ENCODE assay signal across 1 cellular context in the genomic region with DNA sequence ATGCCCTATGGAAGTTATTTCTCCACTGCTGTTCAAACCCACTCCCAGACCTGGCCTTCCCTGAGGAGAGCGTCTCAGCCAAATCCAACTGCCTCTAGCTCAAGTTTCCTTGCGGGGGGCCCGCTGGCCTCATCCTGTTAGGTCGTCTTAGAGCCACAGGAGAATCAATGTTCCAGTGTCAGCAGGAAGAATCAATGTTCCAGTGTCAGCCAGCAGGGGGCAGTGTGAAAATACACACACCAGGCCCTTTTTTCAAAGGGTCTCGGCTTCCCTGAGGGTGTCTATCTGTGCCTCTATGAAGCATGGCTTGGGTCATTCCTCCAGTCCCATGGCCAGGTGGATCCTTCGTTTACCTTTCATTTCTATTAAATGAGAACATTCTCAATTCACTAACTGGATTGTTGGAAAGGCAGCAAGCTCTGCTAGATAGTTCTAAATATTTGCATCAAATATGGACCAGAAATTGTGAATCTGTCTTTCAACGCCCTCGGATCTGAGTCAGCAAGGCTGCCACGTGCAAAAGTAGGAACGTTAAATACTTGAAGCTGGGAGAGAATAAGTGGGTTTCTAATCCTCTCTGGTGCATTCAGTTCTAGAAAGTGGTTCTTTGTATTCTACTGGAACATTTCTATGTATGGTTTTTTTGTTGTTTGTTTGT.
TF ChIP-seq lines count a peak whose summit lies in the region.

No MANE protein-coding gene starts in this region.

TF ChIP-seq in H1, 55 proteins besides CTCF, POLR2A, EP300 and RAD21:
- TF ChIP-seq EGR1 (IDR thresholded peaks at IDR 0.05; ENCODE audit: borderline replicate concordance, low read depth, low read length) (no peak), SUZ12 (IDR thresholded peaks at IDR 0.05; ENCODE audit: low read length) (no peak), TAF7 (optimal IDR thresholded peaks at IDR 0.05; ENCODE audit: borderline replicate concordance, low read depth, low read length) (no peak), FOSL1 (IDR thresholded peaks at IDR 0.05; ENCODE audit: insufficient read depth, low read depth, low read length) (no peak), CEBPB (IDR thresholded peaks at IDR 0.05; ENCODE audit: low read depth, low read length) (no peak), RBBP5 (IDR thresholded peaks at IDR 0.05; ENCODE audit: borderline replicate concordance, low read depth, low read length) (no peak), HDAC2 (IDR thresholded peaks at IDR 0.05; ENCODE audit: borderline replicate concordance in 1 of 2, low read depth in 2 of 2, low read length in 2 of 2) (no peak), SP4 (IDR thresholded peaks at IDR 0.05; ENCODE audit: low read length) (no peak)
- TF ChIP-seq, protein P1, sequence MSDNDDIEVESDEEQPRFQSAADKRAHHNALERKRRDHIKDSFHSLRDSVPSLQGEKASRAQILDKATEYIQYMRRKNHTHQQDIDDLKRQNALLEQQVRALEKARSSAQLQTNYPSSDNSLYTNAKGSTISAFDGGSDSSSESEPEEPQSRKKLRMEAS (IDR thresholded peaks at IDR 0.05): no peak
- TF ChIP-seq, protein P2, sequence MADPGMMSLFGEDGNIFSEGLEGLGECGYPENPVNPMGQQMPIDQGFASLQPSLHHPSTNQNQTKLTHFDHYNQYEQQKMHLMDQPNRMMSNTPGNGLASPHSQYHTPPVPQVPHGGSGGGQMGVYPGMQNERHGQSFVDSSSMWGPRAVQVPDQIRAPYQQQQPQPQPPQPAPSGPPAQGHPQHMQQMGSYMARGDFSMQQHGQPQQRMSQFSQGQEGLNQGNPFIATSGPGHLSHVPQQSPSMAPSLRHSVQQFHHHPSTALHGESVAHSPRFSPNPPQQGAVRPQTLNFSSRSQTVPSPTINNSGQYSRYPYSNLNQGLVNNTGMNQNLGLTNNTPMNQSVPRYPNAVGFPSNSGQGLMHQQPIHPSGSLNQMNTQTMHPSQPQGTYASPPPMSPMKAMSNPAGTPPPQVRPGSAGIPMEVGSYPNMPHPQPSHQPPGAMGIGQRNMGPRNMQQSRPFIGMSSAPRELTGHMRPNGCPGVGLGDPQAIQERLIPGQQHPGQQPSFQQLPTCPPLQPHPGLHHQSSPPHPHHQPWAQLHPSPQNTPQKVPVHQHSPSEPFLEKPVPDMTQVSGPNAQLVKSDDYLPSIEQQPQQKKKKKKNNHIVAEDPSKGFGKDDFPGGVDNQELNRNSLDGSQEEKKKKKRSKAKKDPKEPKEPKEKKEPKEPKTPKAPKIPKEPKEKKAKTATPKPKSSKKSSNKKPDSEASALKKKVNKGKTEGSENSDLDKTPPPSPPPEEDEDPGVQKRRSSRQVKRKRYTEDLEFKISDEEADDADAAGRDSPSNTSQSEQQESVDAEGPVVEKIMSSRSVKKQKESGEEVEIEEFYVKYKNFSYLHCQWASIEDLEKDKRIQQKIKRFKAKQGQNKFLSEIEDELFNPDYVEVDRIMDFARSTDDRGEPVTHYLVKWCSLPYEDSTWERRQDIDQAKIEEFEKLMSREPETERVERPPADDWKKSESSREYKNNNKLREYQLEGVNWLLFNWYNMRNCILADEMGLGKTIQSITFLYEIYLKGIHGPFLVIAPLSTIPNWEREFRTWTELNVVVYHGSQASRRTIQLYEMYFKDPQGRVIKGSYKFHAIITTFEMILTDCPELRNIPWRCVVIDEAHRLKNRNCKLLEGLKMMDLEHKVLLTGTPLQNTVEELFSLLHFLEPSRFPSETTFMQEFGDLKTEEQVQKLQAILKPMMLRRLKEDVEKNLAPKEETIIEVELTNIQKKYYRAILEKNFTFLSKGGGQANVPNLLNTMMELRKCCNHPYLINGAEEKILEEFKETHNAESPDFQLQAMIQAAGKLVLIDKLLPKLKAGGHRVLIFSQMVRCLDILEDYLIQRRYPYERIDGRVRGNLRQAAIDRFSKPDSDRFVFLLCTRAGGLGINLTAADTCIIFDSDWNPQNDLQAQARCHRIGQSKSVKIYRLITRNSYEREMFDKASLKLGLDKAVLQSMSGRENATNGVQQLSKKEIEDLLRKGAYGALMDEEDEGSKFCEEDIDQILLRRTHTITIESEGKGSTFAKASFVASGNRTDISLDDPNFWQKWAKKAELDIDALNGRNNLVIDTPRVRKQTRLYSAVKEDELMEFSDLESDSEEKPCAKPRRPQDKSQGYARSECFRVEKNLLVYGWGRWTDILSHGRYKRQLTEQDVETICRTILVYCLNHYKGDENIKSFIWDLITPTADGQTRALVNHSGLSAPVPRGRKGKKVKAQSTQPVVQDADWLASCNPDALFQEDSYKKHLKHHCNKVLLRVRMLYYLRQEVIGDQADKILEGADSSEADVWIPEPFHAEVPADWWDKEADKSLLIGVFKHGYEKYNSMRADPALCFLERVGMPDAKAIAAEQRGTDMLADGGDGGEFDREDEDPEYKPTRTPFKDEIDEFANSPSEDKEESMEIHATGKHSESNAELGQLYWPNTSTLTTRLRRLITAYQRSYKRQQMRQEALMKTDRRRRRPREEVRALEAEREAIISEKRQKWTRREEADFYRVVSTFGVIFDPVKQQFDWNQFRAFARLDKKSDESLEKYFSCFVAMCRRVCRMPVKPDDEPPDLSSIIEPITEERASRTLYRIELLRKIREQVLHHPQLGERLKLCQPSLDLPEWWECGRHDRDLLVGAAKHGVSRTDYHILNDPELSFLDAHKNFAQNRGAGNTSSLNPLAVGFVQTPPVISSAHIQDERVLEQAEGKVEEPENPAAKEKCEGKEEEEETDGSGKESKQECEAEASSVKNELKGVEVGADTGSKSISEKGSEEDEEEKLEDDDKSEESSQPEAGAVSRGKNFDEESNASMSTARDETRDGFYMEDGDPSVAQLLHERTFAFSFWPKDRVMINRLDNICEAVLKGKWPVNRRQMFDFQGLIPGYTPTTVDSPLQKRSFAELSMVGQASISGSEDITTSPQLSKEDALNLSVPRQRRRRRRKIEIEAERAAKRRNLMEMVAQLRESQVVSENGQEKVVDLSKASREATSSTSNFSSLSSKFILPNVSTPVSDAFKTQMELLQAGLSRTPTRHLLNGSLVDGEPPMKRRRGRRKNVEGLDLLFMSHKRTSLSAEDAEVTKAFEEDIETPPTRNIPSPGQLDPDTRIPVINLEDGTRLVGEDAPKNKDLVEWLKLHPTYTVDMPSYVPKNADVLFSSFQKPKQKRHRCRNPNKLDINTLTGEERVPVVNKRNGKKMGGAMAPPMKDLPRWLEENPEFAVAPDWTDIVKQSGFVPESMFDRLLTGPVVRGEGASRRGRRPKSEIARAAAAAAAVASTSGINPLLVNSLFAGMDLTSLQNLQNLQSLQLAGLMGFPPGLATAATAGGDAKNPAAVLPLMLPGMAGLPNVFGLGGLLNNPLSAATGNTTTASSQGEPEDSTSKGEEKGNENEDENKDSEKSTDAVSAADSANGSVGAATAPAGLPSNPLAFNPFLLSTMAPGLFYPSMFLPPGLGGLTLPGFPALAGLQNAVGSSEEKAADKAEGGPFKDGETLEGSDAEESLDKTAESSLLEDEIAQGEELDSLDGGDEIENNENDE (IDR thresholded peaks at IDR 0.05; ENCODE audit: insufficient replicate concordance, low read length): no peak
